Comparison of ENCODE assay signal across 18 cellular contexts in genomic region chr18:54815086-54815485, GRCh38. TPM values are rescaled to one million over a fixed set of nuclear protein-coding genes. Genes with fewer than 3 reads are reported as not detected.
A peak's percentile ranks its signal among the peaks of the same experiment; 100 is the strongest.
DNase-seq lines count a peak whose midpoint lies in the region; ATAC-seq and TF ChIP-seq lines count a peak whose summit lies in the region.
"Had no signal": no experiment of that assay in that cellular context is flagged by ENCODE, and none has a peak within 500 bp of the region (broad histone marks: within the 10 kb centered on the region; RNA-seq: fewer than 3 reads in every experiment).

No MANE protein-coding gene starts in this region.

- no peaks in the 10 kb centered on the region for H4K20me1 ChIP-seq in Loucy (ENCODE audit: insufficient read depth, low read length, poor library complexity, severe bottlenecking)
- H4K20me1 ChIP-seq: BLaER1 had no signal

- no peak for TF ChIP-seq CTCF in Loucy (conservative IDR thresholded peaks at IDR 0.05; ENCODE audit: low read length)

- H3K4me1 ChIP-seq in Loucy (ENCODE audit: insufficient read depth, low read length, poor library complexity, severe bottlenecking): peaks cover 27% of the 10 kb centered on the region
- H3K4me1 ChIP-seq: BE2C, BLaER1, Caco-2 had no signal

- no peaks in the 10 kb centered on the region for H3F3A ChIP-seq in Loucy (ENCODE audit: low read depth)

- no peaks in the 10 kb centered on the region for H3K27me3 ChIP-seq in Loucy (ENCODE audit: insufficient read depth, low read length, poor library complexity, severe bottlenecking)
- H3K27me3 ChIP-seq: BE2C, BLaER1 had no signal

- H3K4me2 ChIP-seq in Loucy (ENCODE audit: low read depth, low read length, poor library complexity, severe bottlenecking): no peak overlapping the region
- H3K4me2 ChIP-seq: BLaER1 had no signal

- no peaks in the 10 kb centered on the region for H3K36me3 ChIP-seq in Loucy (ENCODE audit: insufficient read depth, low read length)
- H3K36me3 ChIP-seq: BE2C, BLaER1 had no signal

- DNase-seq in SK-MEL-5 (ENCODE audit: low read depth, low spot score): peak; percentile 7
- DNase-seq in kidney tubule cell (ENCODE audit: low spot score): no peak
- DNase-seq: 8988T; ACHN; BE2C; C1 segment of cervical spinal cord; Caco-2; Calu3; CD4-positive, alpha-beta memory T cell; CD4-positive, CD25-positive, alpha-beta regulatory T cell; CD8-positive, alpha-beta memory T cell; DMS79 treated with DMSO at 0.1 percent for 48 hours; GF-D8 had no signal

- H3K9me2 ChIP-seq in Loucy (replicated peaks; ENCODE audit: low read depth, low read length): no peaks in the 10 kb centered on the region

- no peaks in the 10 kb centered on the region for H3K9me3 ChIP-seq in Loucy (ENCODE audit: insufficient read depth, low read depth, low read length)
- H3K9me3 ChIP-seq: BE2C, BLaER1, Caco-2 had no signal

- H3K9ac ChIP-seq in Loucy (ENCODE audit: low read depth, low read length, poor library complexity, severe bottlenecking): no peak overlapping the region
- H3K9ac ChIP-seq: BLaER1 had no signal

- ATAC-seq in HG03460 (IDR thresholded peaks at IDR 0.05; ENCODE audit: unreplicated experiment): no peak
- no peak for ATAC-seq in HG03442 (IDR thresholded peaks at IDR 0.05; ENCODE audit: unreplicated experiment)

- H3K4me3 ChIP-seq in Loucy (ENCODE audit: low read length, poor library complexity, severe bottlenecking): no peak overlapping the region
- H3K4me3 ChIP-seq: BLaER1 had no signal

- no peaks in the 10 kb centered on the region for H3K79me2 ChIP-seq in Loucy (ENCODE audit: insufficient read depth, low read length)

- in situ Hi-C loops in SK-MEL-5 (cut with HindIII; ENCODE audit: low pct_unique_long_range_greater_than_20kb, low sequenced_read_pairs): no loop called here

- H2AFZ ChIP-seq in Loucy (ENCODE audit: low read length): peak overlapping the region; percentile 0; the same call in 1 of the 2 replicates

RNA-seq across cellular contexts. Expression of gene RAB27B, which starts 13.2 kb away (rescaled TPM):
- total RNA-seq in SK-MEL-5 (2014; rRNA removed; shearing (Covaris generic)): 0.03 TPM in 1 of 2 replicates, not detected in the other
- 0.06 TPM in 1 of 2 replicates, not detected in the other for polyA plus RNA-seq in SK-MEL-5 (2015; cell fraction: cytosol; rRNA removed)
- polyA plus RNA-seq in SK-MEL-5 (2015; cell fraction: nucleus; rRNA removed): 0.06 TPM in 1 of 2 replicates, not detected in the other
- total RNA-seq: A673 had no signal
